In genomic region chr14:104439625-104440024, GRCh38 we compare ENCODE assay signal across 26 cellular contexts.
"Had no signal": no experiment of that assay in that cellular context is flagged by ENCODE, and none has a peak within 500 bp of the region (broad histone marks: within the 10 kb centered on the region; RNA-seq: fewer than 3 reads in every experiment).

No MANE protein-coding gene starts in this region.

- H3K36me3 Mint-ChIP-seq: naive thymus-derived CD4-positive, alpha-beta T cell; neural progenitor cell; stimulated activated memory B cell treated with anti-CD40 and anti-IgM and Interleukin-4, amounts not matched to agents 10 μg/mL and 1 μg/mL and 100 μg/mL, for 72 hours had no signal

- H3K27ac ChIP-seq: gastrocnemius medialis, heart left ventricle, hepatocyte, neural progenitor cell, psoas muscle, sigmoid colon, testis, tibial artery, upper lobe of left lung had no signal

- H3K27me3 Mint-ChIP-seq: naive thymus-derived CD4-positive, alpha-beta T cell had no signal

- H3K9me3 ChIP-seq: gastrocnemius medialis, psoas muscle, testis, upper lobe of left lung had no signal

- DNase-seq: cortex of kidney; effector memory CD8-positive, alpha-beta T cell; erythroblast; gastrocnemius medialis; heart left ventricle; kidney; mesenchymal stem cell; midbrain; naive thymus-derived CD4-positive, alpha-beta T cell; psoas muscle; sigmoid colon; stimulated activated CD4-positive, alpha-beta T cell treated with anti-CD3 and anti-CD28 coated beads, Interleukin-2, amount 100 ng/mL, for 24 hours; stimulated activated CD4-positive, alpha-beta T cell treated with anti-CD3 and anti-CD28 coated beads, Interleukin-4, amount 100 ng/mL, for 24 hours; stimulated activated naive CD8-positive, alpha-beta T cell treated with anti-CD3 and anti-CD28 coated beads, Interleukin-15, Interleukin-2, amounts not matched to agents 100 U/mL and 50 U/mL, for 24 hours; substantia nigra; testis; tibial artery; upper lobe of left lung had no signal

- H3K27me3 ChIP-seq: gastrocnemius medialis, heart left ventricle, hepatocyte, neural progenitor cell, sigmoid colon, testis, upper lobe of left lung had no signal

- H3K36me3 ChIP-seq: gastrocnemius medialis, heart left ventricle, neural progenitor cell, sigmoid colon, tibial artery, upper lobe of left lung had no signal

- ATAC-seq: effector memory CD8-positive, alpha-beta T cell; gastrocnemius medialis; heart left ventricle; left lobe of liver; naive thymus-derived CD4-positive, alpha-beta T cell; psoas muscle; right cardiac atrium; stimulated activated memory B cell treated with anti-CD40 and anti-IgM and Interleukin-4, amounts not matched to agents 10 μg/mL and 1 μg/mL and 100 μg/mL, for 72 hours; stimulated activated naive CD8-positive, alpha-beta T cell treated with anti-CD3 and anti-CD28 coated beads, Interleukin-15, Interleukin-2, amounts not matched to agents 100 U/mL and 50 U/mL, for 24 hours had no signal

- H3K27ac Mint-ChIP-seq: effector memory CD8-positive, alpha-beta T cell; neural progenitor cell; stimulated activated memory B cell treated with anti-CD40 and anti-IgM and Interleukin-4, amounts not matched to agents 10 μg/mL and 1 μg/mL and 100 μg/mL, for 72 hours had no signal

- H3K4me3 Mint-ChIP-seq: effector memory CD8-positive, alpha-beta T cell; naive thymus-derived CD4-positive, alpha-beta T cell; nephron; neural progenitor cell; stimulated activated memory B cell treated with anti-CD40 and anti-IgM and Interleukin-4, amounts not matched to agents 10 μg/mL and 1 μg/mL and 100 μg/mL, for 72 hours had no signal

- FAIRE-seq: endometrium, kidney, urothelium cell line had no signal

- H3K4me3 ChIP-seq: gastrocnemius medialis, heart left ventricle, hepatocyte, neural progenitor cell, psoas muscle, sigmoid colon, testis, tibial artery, upper lobe of left lung had no signal

- H3K4me1 Mint-ChIP-seq: nephron; stimulated activated memory B cell treated with anti-CD40 and anti-IgM and Interleukin-4, amounts not matched to agents 10 μg/mL and 1 μg/mL and 100 μg/mL, for 72 hours had no signal
